ENCODE assay signal across 14 cellular contexts in genomic region chr2:102099536-102100293, GRCh38. TPM values are rescaled to one million over a fixed set of nuclear protein-coding genes. Genes with fewer than 3 reads are reported as not detected.
DNase-seq lines count a peak whose midpoint lies in the region; ATAC-seq, FAIRE-seq and TF ChIP-seq lines count a peak whose summit lies in the region.
"Had no signal": no experiment of that assay in that cellular context is flagged by ENCODE, and none has a peak within 500 bp of the region (broad histone marks: within the 10 kb centered on the region; RNA-seq: fewer than 3 reads in every experiment).

No MANE protein-coding gene starts in this region.

- no peak for TF ChIP-seq CTCF in A549 (IDR thresholded peaks at IDR 0.05)
- no peak for TF ChIP-seq CTCF in mammary epithelial cell (conservative IDR thresholded peaks at IDR 0.05 in 1 of 2, IDR thresholded peaks at IDR 0.05 in 1 of 2; ENCODE audit: extremely low read depth in 1 of 2, insufficient read depth in 1 of 2, low read depth in 1 of 2, low read length in 2 of 2)
- TF ChIP-seq CTCF in HepG2 (CRISPR knock-in tag; IDR thresholded peaks at IDR 0.05): no peak

- H3K4me1 ChIP-seq in A549 (peaks cover 65% of the 10 kb centered on the region), GM23248 (ENCODE audit: insufficient read depth) (peaks cover 36% of the 10 kb centered on the region), mammary epithelial cell (ENCODE audit: insufficient read depth, low read length) (peaks cover 34% of the 10 kb centered on the region), HepG2 (ENCODE audit: insufficient read depth, low read length) (peaks cover 70% of the 10 kb centered on the region)

- in situ Hi-C loops in GM23248 (cut with MboI) (no loop called here), mammary epithelial cell (cut with MboI; ENCODE audit: low sequenced_read_pairs in 2 of 2) (no loop called here), HepG2 (cut with HindIII; ENCODE audit: extremely low pct_ligation_motif_present, low pct_unique_long_range_greater_than_20kb) (loop anchor here (10.0 kb wide), 1 partner anchor 75 kb away; no protein-coding TSS in a partner anchor)

- intact Hi-C loops in mammary epithelial cell (cut with micrococcal nuclease): no loop called here
- intact Hi-C loops in HepG2 (cut with micrococcal nuclease; ENCODE audit: unreplicated experiment): loop anchor here (2.0 kb wide), 2 partner anchors 29 to 53 kb away; no protein-coding TSS in a partner anchor

- no peak overlapping the region for H3K4me3 ChIP-seq in A549
- no peak overlapping the region for H3K4me3 ChIP-seq in GM23248
- H3K4me3 ChIP-seq in mammary epithelial cell (replicated peaks in 1 of 3; ENCODE audit: insufficient read depth in 1 of 3, low read depth in 2 of 3, low read length in 3 of 3): no peak overlapping the region
- H3K4me3 ChIP-seq in HepG2 (replicated peaks in 1 of 3; ENCODE audit: insufficient read depth in 1 of 3, low read depth in 2 of 3, low read length in 3 of 3): no peak overlapping the region

- BruUV-seq in mammary epithelial cell (replicated peaks; lab: Mats Ljungman, UMichigan) (no TSS peak), HepG2 (replicated peaks; lab: Mats Ljungman, UMichigan) (no TSS peak)

- H3K27me3 ChIP-seq in GM23248 (replicated peaks; ENCODE audit: insufficient read depth) (no peaks in the 10 kb centered on the region), mammary epithelial cell (ENCODE audit: insufficient read depth, low read length) (no peaks in the 10 kb centered on the region), HepG2 (ENCODE audit: control insufficient read depth in 1 of 2, insufficient read depth in 2 of 2, low read length in 2 of 2) (no peaks in the 10 kb centered on the region)

- CTCF ChIA-PET in A549 (lab: Yijun Ruan, JAX): no interaction called here
- CTCF ChIA-PET in mammary epithelial cell (lab: Charles Lee; ENCODE audit: low non-redundant PET): no interaction called here
- CTCF ChIA-PET in HepG2 (lab: Yijun Ruan, JAX; ENCODE audit: low intra/inter-chr PET ratio, low total read pairs): no interaction called here

- 89% methylated on average over 7 of the region's 7 CpGs for WGBS in A549 (ENCODE audit: missing lambda C conversion rate)
- WGBS in GM23248 (ENCODE audit: low coverage in 1 of 2, low lambda C conversion rate in 2 of 2, missing lambda C conversion rate in 2 of 2), 2 experiments: 71 to 72% methylated on average over 7 of the region's 7 CpGs
- WGBS in mammary epithelial cell (ENCODE audit: low coverage, missing lambda C conversion rate): 63% methylated on average over 7 of the region's 7 CpGs
- 70% methylated on average over 7 of the region's 7 CpGs for WGBS in HepG2 (ENCODE audit: low lambda C conversion rate)

- H3K27ac ChIP-seq in A549 (peak overlapping the region; percentile 76 to 82), GM23248 (peak overlapping the region; percentile 89), mammary epithelial cell (ENCODE audit: insufficient read depth, low read depth, low read length) (no peak overlapping the region), HepG2 (ENCODE audit: extremely low read length, insufficient read depth, low read length) (peak overlapping the region; percentile 71)

- H3F3A ChIP-seq in GM23248 (ENCODE audit: insufficient read depth): peaks cover 45% of the 10 kb centered on the region

- H4K20me1 ChIP-seq in GM23248 (ENCODE audit: insufficient read depth) (no peaks in the 10 kb centered on the region), mammary epithelial cell (ENCODE audit: insufficient read depth, low read length) (no peaks in the 10 kb centered on the region), HepG2 (ENCODE audit: insufficient read depth, low read length) (no peaks in the 10 kb centered on the region)

- H3K79me2 ChIP-seq in GM23248 (ENCODE audit: insufficient read depth) (no peaks in the 10 kb centered on the region), mammary epithelial cell (ENCODE audit: insufficient read depth, low read length) (no peaks in the 10 kb centered on the region), HepG2 (ENCODE audit: insufficient read depth, low read length) (no peaks in the 10 kb centered on the region)

- POLR2A ChIA-PET in A549 (lab: Yijun Ruan, JAX) (no interaction called here), HepG2 (lab: Yijun Ruan, JAX) (interaction anchor here (1.0 to 3.8 kb wide), 6 partner anchors 17 to 66 kb away, joined by 5 to 37 read pairs (median 11); partner anchors contain the start of gene IL1R1)

- no peak for DNase-seq in A549 (ENCODE audit: low read depth in 1 of 2, low spot score in 1 of 2)
- peak; percentile 33 for DNase-seq in GM23248
- peak; percentile 44 for DNase-seq in mammary epithelial cell
- no peak for DNase-seq in HepG2 (ENCODE audit: low spot score)
- no peak for DNase-seq in stimulated activated CD4-positive, alpha-beta T cell treated with anti-CD3 and anti-CD28 coated beads, Interleukin-4, amount 100 ng/mL, for 4 hours
- DNase-seq in NCI-H524 treated with DMSO at 0.1 percent for 48 hours (lab: John Stamatoyannopoulos, UW): no peak
- no peak for DNase-seq in NCI-H1092 treated with DMSO at 0.1 percent for 48 hours (lab: John Stamatoyannopoulos, UW)
- no peak for DNase-seq in NCI-H1048 (lab: John Stamatoyannopoulos, UW)
- DNase-seq: effector CD4-positive, alpha-beta T cell; NCI-H1436; small intestine had no signal

- peak overlapping the region; percentile 46 for H3K9ac ChIP-seq in GM23248
- no peak overlapping the region for H3K9ac ChIP-seq in mammary epithelial cell (ENCODE audit: insufficient read depth, low read length)
- 0 out of 2 replicates have a peak overlapping the region, but pooled peaks have one; percentile 9 for H3K9ac ChIP-seq in HepG2 (ENCODE audit: insufficient read depth, low read depth, low read length)

- ATAC-seq in A549: no peak
- no peak for ATAC-seq in HepG2
- ATAC-seq: Right ventricle myocardium inferior had no signal

- no peaks in the 10 kb centered on the region; the same call in 1 of the 2 replicates for H3K9me2 ChIP-seq in GM23248 (ENCODE audit: insufficient read depth)

- TF ChIP-seq EP300 in A549 (IDR thresholded peaks at IDR 0.05): no peak
- no peak for TF ChIP-seq EP300 in HepG2 (IDR thresholded peaks at IDR 0.05; ENCODE audit: low read depth in 2 of 2, low read length in 2 of 2)
- TF ChIP-seq EP300 in HepG2 (CRISPR knock-in tag; IDR thresholded peaks at IDR 0.05; ENCODE audit: borderline replicate concordance): no peak

- H3K36me3 ChIP-seq in GM23248 (ENCODE audit: low read depth) (no peaks in the 10 kb centered on the region), mammary epithelial cell (ENCODE audit: insufficient read depth, low read length) (no peaks in the 10 kb centered on the region), HepG2 (replicated peaks in 1 of 2; ENCODE audit: control insufficient read depth in 1 of 2, insufficient read depth in 2 of 2, low read length in 2 of 2) (no peaks in the 10 kb centered on the region; a peak in 1 of 5 replicates)

- TF ChIP-seq POLR2A in A549 (IDR thresholded peaks at IDR 0.05; ENCODE audit: low read length) (no peak), HepG2 (IDR thresholded peaks at IDR 0.05; ENCODE audit: insufficient read depth in 1 of 2, low read depth in 2 of 2, low read length in 2 of 2) (no peak)

- H3K4me2 ChIP-seq in A549 (peak overlapping the region; percentile 54), GM23248 (ENCODE audit: unreplicated experiment) (peak overlapping the region; percentile 50), mammary epithelial cell (ENCODE audit: insufficient read depth, low read depth, low read length) (peak overlapping the region; percentile 3), HepG2 (ENCODE audit: low read depth, low read length) (peak overlapping the region; percentile 4; the same call in 1 of the 2 replicates)

- H3K9me3 ChIP-seq in A549 (peaks cover 8% of the 10 kb centered on the region; the same call in 1 of the 3 replicates), GM23248 (ENCODE audit: low read depth) (no peaks in the 10 kb centered on the region), mammary epithelial cell (replicated peaks; ENCODE audit: insufficient read depth, low read length) (no peaks in the 10 kb centered on the region), HepG2 (ENCODE audit: low read length) (peaks cover 4% of the 10 kb centered on the region; the same call in 1 of the 2 replicates)

- TF ChIP-seq RAD21 in A549 (conservative IDR thresholded peaks at IDR 0.05 in 1 of 2, IDR thresholded peaks at IDR 0.05 in 1 of 2) (no peak), HepG2 (CRISPR knock-in tag; IDR thresholded peaks at IDR 0.05) (no peak)

- dilution Hi-C loops in mammary epithelial cell (cut with HindIII; ENCODE audit: low sequenced_read_pairs): no loop called here

- H2AFZ ChIP-seq in GM23248: no peak overlapping the region
- H2AFZ ChIP-seq in mammary epithelial cell (ENCODE audit: low read depth, low read length): no peak overlapping the region
- no peak overlapping the region for H2AFZ ChIP-seq in HepG2 (ENCODE audit: low read length)

- FAIRE-seq in A549 (lab: Jason Lieb, UNC) (no peak), HepG2 (lab: Jason Lieb, UNC) (no peak)
- FAIRE-seq: G401.6, HTR-8/SVneo, small intestine had no signal

RNA-seq across cellular contexts. Expression of gene IL1R1, which starts 42.8 kb away (rescaled TPM):
- polyA plus RNA-seq in A549 (2011; rRNA removed) (34.7 and 38.0 TPM in 2 replicates), A549 (2017; fragmentation: RNase III; extraction: RNeasy Plus Mini Kit Qiagen cat#74134 plus additional on column Dnase treatment) (25.3 to 35.9 TPM (median 32.5 TPM) in 3 replicates), GM23248 (2016; fragmentation: Nextera tagmentation; extraction: Ambion mirVana) (75.4 and 78.5 TPM in 2 replicates), mammary epithelial cell (6.9 TPM), HepG2 (2011; rRNA removed) (81.2 and 93.1 TPM in 2 replicates)
- polyA plus RNA-seq in A549 (2012; cell fraction: cytosol; rRNA removed): 11.8 and 16.3 TPM in 2 replicates
- polyA plus RNA-seq in A549 (2012; cell fraction: nucleus; rRNA removed): 8.9 and 11.5 TPM in 2 replicates
- 16.1 and 16.2 TPM in 2 replicates for polyA minus RNA-seq in A549 (2011; rRNA and poly(A)+ RNA removed)
- 87.9 and 93.5 TPM in 2 replicates for total RNA-seq in GM23248 (2014; rRNA removed; shearing (Covaris generic))
- total RNA-seq in mammary epithelial cell (1 to 10 TPM; 7.7 to 8.7 TPM), HepG2 (2016; rRNA removed; fragmentation: Illumina TruSeq; extraction: Trizol) (38.0 and 48.3 TPM in 2 replicates)
- polyA minus RNA-seq in mammary epithelial cell: 6.4 TPM
- 15.9 and 21.1 TPM in 2 replicates for total RNA-seq in HepG2 (2016; cell fraction: cytosol; rRNA removed; fragmentation: Illumina TruSeq; extraction: Trizol; ENCODE audit: low read depth)
- total RNA-seq in HepG2 (2016; cell fraction: insoluble cytoplasmic fraction; rRNA removed; fragmentation: Illumina TruSeq; extraction: Trizol): 40.6 and 43.4 TPM in 2 replicates
- 64.6 and 78.0 TPM in 2 replicates for total RNA-seq in HepG2 (2016; cell fraction: membrane; rRNA removed; fragmentation: Illumina TruSeq; extraction: Trizol)
- total RNA-seq in HepG2 (2016; cell fraction: nucleus; rRNA removed; fragmentation: Illumina TruSeq; extraction: Trizol): 35.3 and 37.4 TPM in 2 replicates
- 67.4 and 75.1 TPM in 2 replicates for polyA plus RNA-seq in HepG2 (2011; cell fraction: cytosol; rRNA removed)
- 35.7 and 38.6 TPM in 2 replicates for polyA plus RNA-seq in HepG2 (2011; cell fraction: nucleus; rRNA removed)
- polyA plus RNA-seq in HepG2 (2012): 30.0 and 50.4 TPM in 2 replicates
- polyA plus RNA-seq in HepG2 (2016; cell fraction: cytosol; fragmentation: Illumina TruSeq; extraction: Trizol; ENCODE audit: low read depth): 29.7 and 33.1 TPM in 2 replicates
- polyA plus RNA-seq in HepG2 (2016; cell fraction: insoluble cytoplasmic fraction; fragmentation: Illumina TruSeq; extraction: Trizol; ENCODE audit: low read depth): 48.4 and 48.5 TPM in 2 replicates
- polyA plus RNA-seq in HepG2 (2016; cell fraction: membrane; fragmentation: Illumina TruSeq; extraction: Trizol; ENCODE audit: low read depth): 58.8 and 67.5 TPM in 2 replicates
- 57.0 and 61.8 TPM in 2 replicates for polyA plus RNA-seq in HepG2 (2016; cell fraction: nucleus; fragmentation: Illumina TruSeq; extraction: Trizol; ENCODE audit: insufficient read depth, low read depth)
- 1.5 and 93.0 TPM in 2 replicates for polyA minus RNA-seq in HepG2 (2011; rRNA and poly(A)+ RNA removed; ENCODE audit: low replicate concordance)
- polyA minus RNA-seq in HepG2 (2011; cell fraction: cytosol; rRNA and poly(A)+ RNA removed): 52.1 and 62.2 TPM in 2 replicates
- polyA minus RNA-seq in HepG2 (2011; cell fraction: nucleus; rRNA and poly(A)+ RNA removed): 50.9 and 53.8 TPM in 2 replicates

Comparison
In these comparisons a context has a peak if more than half of its experiments do, and no peak if none do; other contexts are left out.
1. DNase-seq: peak in GM23248 (single experiment) and mammary epithelial cell (single experiment); none in A549 (0 of 2), HepG2 (single experiment), stimulated activated CD4-positive, alpha-beta T cell treated with anti-CD3 and anti-CD28 coated beads, Interleukin-4, amount 100 ng/mL, for 4 hours (0 of 2), NCI-H524 treated with DMSO at 0.1 percent for 48 hours (single experiment), NCI-H1092 treated with DMSO at 0.1 percent for 48 hours (single experiment) and NCI-H1048 (single experiment).
2. H3K4me2 ChIP-seq: peak in every context shown above with its lines; median percentile 54 in A549; 50 in GM23248; 4 in HepG2; 3 in mammary epithelial cell.